In the genomic region with DNA sequence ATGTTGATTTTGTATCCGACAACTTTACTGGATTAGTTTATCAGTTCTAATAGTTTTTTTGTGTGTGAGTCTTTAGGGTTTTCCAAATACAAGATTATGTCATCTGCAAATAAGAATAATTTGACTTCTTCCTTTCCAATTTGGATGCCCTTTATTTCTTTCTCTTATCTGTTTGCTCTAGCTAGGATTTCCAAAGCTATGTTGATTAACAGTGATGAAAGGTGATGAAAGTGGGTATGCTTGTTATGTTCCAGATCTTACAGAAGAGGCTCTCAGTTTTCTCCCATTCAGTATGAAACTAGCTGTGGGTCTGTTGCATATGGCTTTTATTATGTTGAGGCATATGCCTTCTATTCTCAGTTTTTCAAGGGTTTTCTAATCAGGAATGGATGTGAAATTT, we compare ENCODE assay signal across 28 cellular contexts. TPM values are rescaled to one million over a fixed set of nuclear protein-coding genes. Genes with fewer than 3 reads are reported as not detected.
"Had no signal": no experiment of that assay in that cellular context is flagged by ENCODE, and none has a peak within 500 bp of the region (broad histone marks: within the 10 kb centered on the region; RNA-seq: fewer than 3 reads in every experiment).

No MANE protein-coding gene starts in this region.

- H3K4me3 ChIP-seq: stomach, suprapubic skin, testis, thoracic aorta, thyroid gland, tibial artery, tibial nerve, transverse colon, upper lobe of left lung, upper lobe of right lung, uterus, vagina had no signal

- FAIRE-seq: urothelium cell line had no signal

- H3K9me3 ChIP-seq: stomach, suprapubic skin, testis, thoracic aorta, thyroid gland, tibial artery, tibial nerve, transverse colon, upper lobe of left lung, upper lobe of right lung, uterus, vagina had no signal

- H3K4me1 ChIP-seq: stomach, suprapubic skin, thyroid gland, tibial artery, tibial nerve, transverse colon, upper lobe of left lung, upper lobe of right lung, uterus, vagina had no signal

- H3K27me3 ChIP-seq: stomach, suprapubic skin, testis, thyroid gland, tibial nerve, transverse colon, upper lobe of left lung, uterus, vagina had no signal

- ATAC-seq: stimulated activated effector memory CD8-positive, alpha-beta T cell treated with anti-CD3 and anti-CD28 coated beads, Interleukin-12 subunit alpha, Interleukin-12 subunit beta, amount 100 ng/mL, for 72 hours; stimulated activated memory B cell treated with anti-CD40 and anti-IgM and Interleukin-4, amounts not matched to agents 10 μg/mL and 1 μg/mL and 100 μg/mL, for 72 hours; stimulated activated naive B cell treated with anti-CD40 and anti-IgM and Interleukin-4, amounts not matched to agents 10 μg/mL and 1 μg/mL and 100 μg/mL, for 72 hours; stimulated activated naive CD8-positive, alpha-beta T cell treated with anti-CD3 and anti-CD28 coated beads, Interleukin-15, amount 100 ng/mL, for 72 hours; stimulated activated naive CD8-positive, alpha-beta T cell treated with anti-CD3 and anti-CD28 coated beads, Interleukin-15, Interleukin-2, amounts not matched to agents 100 U/mL and 50 U/mL, for 24 hours; upper lobe of right lung had no signal

- DNase-seq: stimulated activated CD4-positive, alpha-beta T cell treated with anti-CD3 and anti-CD28 coated beads, Interleukin-2, amount 100 ng/mL, for 48 hours; stimulated activated CD4-positive, alpha-beta T cell treated with anti-CD3 and anti-CD28 coated beads, Interleukin-4, amount 100 ng/mL, for 1 hour; stimulated activated CD4-positive, alpha-beta T cell treated with anti-CD3 and anti-CD28 coated beads, Interleukin-4, amount 100 ng/mL, for 24 hours; stimulated activated CD4-positive, alpha-beta T cell treated with anti-CD3 and anti-CD28 coated beads, Interleukin-4, amount 100 ng/mL, for 4 hours; stimulated activated CD8-positive, alpha-beta memory T cell treated with anti-CD3 and anti-CD28 coated beads, Interleukin-4, amount 100 ng/mL, for 48 hours; stimulated activated naive B cell treated with anti-CD40 and anti-IgM and Interleukin-4, amounts not matched to agents 10 μg/mL and 1 μg/mL and 100 μg/mL, for 72 hours; stimulated activated naive CD4-positive, alpha-beta T cell; stimulated activated naive CD4-positive, alpha-beta T cell treated with Interleukin-2 at 50 U/mL for 16 hours; stimulated activated naive CD8-positive, alpha-beta T cell treated with anti-CD3 and anti-CD28 coated beads, Interleukin-15, amount 100 ng/mL, for 72 hours; stimulated activated naive CD8-positive, alpha-beta T cell treated with anti-CD3 and anti-CD28 coated beads, Interleukin-15, Interleukin-2, amounts not matched to agents 100 U/mL and 50 U/mL, for 24 hours; stomach; substantia nigra; testis; thyroid gland; tibial artery; transverse colon; trophoblast cell; upper lobe of left lung; upper lobe of right lung; uterus had no signal

- H3K27ac ChIP-seq: stomach, suprapubic skin, testis, thoracic aorta, thyroid gland, tibial artery, tibial nerve, transverse colon, upper lobe of left lung, upper lobe of right lung, uterus, vagina had no signal

- H3K36me3 ChIP-seq: stomach, suprapubic skin, thoracic aorta, thyroid gland, tibial artery, tibial nerve, transverse colon, upper lobe of left lung, upper lobe of right lung, uterus, vagina had no signal

RNA-seq across cellular contexts. Expression of gene CHRNB4, which starts 56.4 kb away (rescaled TPM):
- total RNA-seq: stomach, subcutaneous adipose tissue, thoracic aorta, thyroid gland, tibial nerve, upper lobe of left lung, upper lobe of right lung had no signal
